ENCODE assay signal across 8 cellular contexts in genomic region chr10:98467506-98468318, GRCh38. TPM values are rescaled to one million over a fixed set of nuclear protein-coding genes. Genes with fewer than 3 reads are reported as not detected.
DNase-seq lines count a peak whose midpoint lies in the region; ATAC-seq, FAIRE-seq and TF ChIP-seq lines count a peak whose summit lies in the region.

No MANE protein-coding gene starts in this region.

- peak; percentile 92 for ATAC-seq in GM21381 (IDR thresholded peaks at IDR 0.05; ENCODE audit: unreplicated experiment)
- peak; percentile 95 to 98 for ATAC-seq in stimulated activated naive B cell treated with anti-CD40 and anti-IgM and Interleukin-4, amounts not matched to agents 10 μg/mL and 1 μg/mL and 100 μg/mL, for 72 hours (replicated peaks)

- H3K4me3 ChIP-seq in OCI-LY3 (ENCODE audit: low read length) (peak overlapping the region; percentile 93), esophagus squamous epithelium (peak overlapping the region; percentile 42 to 77 (median 52)), muscle layer of duodenum (ENCODE audit: low read depth in 1 of 2, low read length in 2 of 2) (peak overlapping the region; percentile 61 to 70)

- no peaks in the 10 kb centered on the region for H3K79me2 ChIP-seq in OCI-LY3 (ENCODE audit: low read length)

- H3K4me1 Mint-ChIP-seq in stimulated activated naive B cell treated with anti-CD40 and anti-IgM and Interleukin-4, amounts not matched to agents 10 μg/mL and 1 μg/mL and 100 μg/mL, for 72 hours: peaks cover 8 to 15% of the 10 kb centered on the region in 2 donors

- intact Hi-C loops in esophagus squamous epithelium (cut with DNase I): loop anchor here (10.0 kb wide), 1 partner anchor 777 kb away; no protein-coding TSS in a partner anchor

- WGBS in esophagus squamous epithelium, 2 donors: 0 to 6% methylated on average over 4 to 5 of the region's 44 CpGs

- FAIRE-seq in D721Med (lab: Jason Lieb, UNC): no peak

- H3K4me3 Mint-ChIP-seq in stimulated activated naive B cell treated with anti-CD40 and anti-IgM and Interleukin-4, amounts not matched to agents 10 μg/mL and 1 μg/mL and 100 μg/mL, for 72 hours: peak overlapping the region; percentile 95 to 97

- H3K9me3 Mint-ChIP-seq in stimulated activated naive B cell treated with anti-CD40 and anti-IgM and Interleukin-4, amounts not matched to agents 10 μg/mL and 1 μg/mL and 100 μg/mL, for 72 hours: no peaks in the 10 kb centered on the region

- peak; percentile 51 for DNase-seq in D721Med (ENCODE audit: insufficient read length, low spot score)
- peak; percentile 90 for DNase-seq in HT-29 (ENCODE audit: low spot score)
- DNase-seq in activated T-cell treated with anti-CD3 and anti-CD28 coated beads, Interleukin-2, amount 50 U/mL, for 1 hour: peak; percentile 63
- no peak for DNase-seq in esophagus squamous epithelium (lab: John Stamatoyannopoulos, UW)
- peak; percentile 44 for DNase-seq in stimulated activated naive B cell treated with anti-CD40 and anti-IgM and Interleukin-4, amounts not matched to agents 10 μg/mL and 1 μg/mL and 100 μg/mL, for 72 hours

- H3K36me3 ChIP-seq in OCI-LY3 (replicated peaks; ENCODE audit: low read depth, low read length): no peaks in the 10 kb centered on the region
- no peaks in the 10 kb centered on the region for H3K36me3 ChIP-seq in esophagus squamous epithelium
- H3K36me3 ChIP-seq in muscle layer of duodenum (ENCODE audit: control insufficient read depth in 1 of 2, insufficient read depth in 2 of 2, low read length in 2 of 2): no peaks in the 10 kb centered on the region

- no peaks in the 10 kb centered on the region for H3K9me3 ChIP-seq in OCI-LY3 (ENCODE audit: insufficient read depth, low read length)
- H3K9me3 ChIP-seq in esophagus squamous epithelium: no peaks in the 10 kb centered on the region
- H3K9me3 ChIP-seq in muscle layer of duodenum (ENCODE audit: control insufficient read depth in 1 of 2, low read length in 2 of 2): no peaks in the 10 kb centered on the region

- no peaks in the 10 kb centered on the region for H4K20me1 ChIP-seq in OCI-LY3 (ENCODE audit: insufficient read depth, low read length)

- peak overlapping the region; percentile 98 for H2AFZ ChIP-seq in OCI-LY3 (ENCODE audit: low read depth, low read length)

- H3K27me3 ChIP-seq in OCI-LY3 (ENCODE audit: low read depth, low read length): no peaks in the 10 kb centered on the region; the same call in 1 of the 2 replicates
- H3K27me3 ChIP-seq in esophagus squamous epithelium: peaks cover 0 to 12% (median 0%) of the 10 kb centered on the region in 4 donors
- H3K27me3 ChIP-seq in muscle layer of duodenum (ENCODE audit: low read depth, low read length): no peaks in the 10 kb centered on the region

- H3K4me1 ChIP-seq in OCI-LY3 (ENCODE audit: low read length) (peaks cover 6% of the 10 kb centered on the region), esophagus squamous epithelium (peaks cover 0 to 14% (median 3%) of the 10 kb centered on the region in 3 donors), muscle layer of duodenum (ENCODE audit: control insufficient read depth in 1 of 2, insufficient read depth in 2 of 2, low read length in 2 of 2) (peaks cover 0 to 4% of the 10 kb centered on the region in 2 donors)

- TF ChIP-seq CTCF in D721Med (IDR thresholded peaks at IDR 0.05; ENCODE audit: insufficient read depth, missing control alignments) (peak; percentile 89), OCI-LY3 (IDR thresholded peaks at IDR 0.05; ENCODE audit: low read depth, low read length) (peak; percentile 62), esophagus squamous epithelium (IDR thresholded peaks at IDR 0.05) (peak; percentile 65 to 86 (median 76))

- no peaks in the 10 kb centered on the region for H3K36me3 Mint-ChIP-seq in stimulated activated naive B cell treated with anti-CD40 and anti-IgM and Interleukin-4, amounts not matched to agents 10 μg/mL and 1 μg/mL and 100 μg/mL, for 72 hours

- no peak for TF ChIP-seq POLR2A in esophagus squamous epithelium (IDR thresholded peaks at IDR 0.05)

- peak overlapping the region; percentile 75 for H3K9ac ChIP-seq in OCI-LY3 (ENCODE audit: low read length)

- H3K4me2 ChIP-seq in OCI-LY3 (ENCODE audit: low read length): peak overlapping the region; percentile 93

- H3K27ac ChIP-seq in OCI-LY3 (ENCODE audit: low read length) (no peak overlapping the region), esophagus squamous epithelium (no peak overlapping the region), muscle layer of duodenum (ENCODE audit: low read length) (no peak overlapping the region)

- peak overlapping the region; percentile 84 for H3K27ac Mint-ChIP-seq in stimulated activated naive B cell treated with anti-CD40 and anti-IgM and Interleukin-4, amounts not matched to agents 10 μg/mL and 1 μg/mL and 100 μg/mL, for 72 hours

- peaks cover 38 to 42% of the 10 kb centered on the region in 2 donors for H3K27me3 Mint-ChIP-seq in stimulated activated naive B cell treated with anti-CD40 and anti-IgM and Interleukin-4, amounts not matched to agents 10 μg/mL and 1 μg/mL and 100 μg/mL, for 72 hours

RNA-seq across cellular contexts. Expression of gene HPS1, which starts 21.0 kb away (rescaled TPM):
- total RNA-seq in HT-29 (2014; rRNA removed; shearing (Covaris generic)): 44.2 and 49.8 TPM in 2 replicates
- 10 to 100 TPM; 26.3 to 40.6 (median 27.9) TPM for total RNA-seq in esophagus squamous epithelium

RNA-seq across cellular contexts. Expression of gene PYROXD2, which starts 52.7 kb away (rescaled TPM):
- 10.8 and 20.9 TPM in 2 replicates for total RNA-seq in HT-29 (2014; rRNA removed; shearing (Covaris generic))
- 1 to 10 TPM; 1.6 to 7.7 (median 3.9) TPM for total RNA-seq in esophagus squamous epithelium
